Comparison of ENCODE assay signal across 23 cellular contexts in the genomic region with DNA sequence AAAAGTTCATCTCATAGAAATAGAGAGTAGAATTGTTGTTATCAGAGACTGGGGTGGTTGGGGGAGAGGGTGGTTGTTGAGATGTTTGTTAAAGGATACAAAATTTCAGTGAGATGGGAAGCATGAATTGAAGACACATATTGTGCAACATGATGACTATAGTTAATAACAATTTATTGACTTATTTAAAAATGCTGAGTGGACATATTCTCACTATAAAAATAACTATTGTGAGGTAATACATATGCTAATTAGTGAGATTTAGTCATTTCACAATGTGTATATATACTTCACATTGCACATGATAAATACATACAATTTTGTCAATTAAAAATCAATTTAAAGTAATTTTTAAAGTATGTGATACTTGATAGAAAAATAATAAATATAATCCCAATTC.
"Had no signal": no experiment of that assay in that cellular context is flagged by ENCODE, and none has a peak within 500 bp of the region (broad histone marks: within the 10 kb centered on the region; RNA-seq: fewer than 3 reads in every experiment).

No MANE protein-coding gene starts in this region.

- H3K4me3 ChIP-seq: coronary artery, dorsolateral prefrontal cortex, esophagus muscularis mucosa, gastrocnemius medialis, heart right ventricle, left lung, lower lobe of right lung, mucosa of descending colon had no signal

- H3K9me3 ChIP-seq: esophagus muscularis mucosa, gastrocnemius medialis, heart right ventricle, left lung, lower lobe of right lung, mucosa of descending colon had no signal

- H3K4me1 ChIP-seq: esophagus muscularis mucosa, foreskin keratinocyte, gastrocnemius medialis, heart right ventricle, left lung, lower lobe of right lung had no signal

- ATAC-seq: foreskin keratinocyte; gastrocnemius medialis; heart right ventricle; left cardiac atrium; left lung; left ventricle myocardium superior; lower lobe of right lung; mucosa of descending colon; naive thymus-derived CD8-positive, alpha-beta T cell had no signal

- FAIRE-seq: endothelial cell of umbilical vein, islet of Langerhans, keratinocyte had no signal

- DNase-seq: dermis blood vessel endothelial cell; dorsolateral prefrontal cortex; effector CD4-positive, alpha-beta T cell; effector memory CD4-positive, alpha-beta T cell; foreskin keratinocyte; gastrocnemius medialis; glutamatergic neuron; head of caudate nucleus; heart right ventricle; hippocampal formation; left cardiac atrium; left lung; left ventricle myocardium superior; lower lobe of right lung; mesenchymal stem cell; mucosa of descending colon; naive B cell; naive thymus-derived CD8-positive, alpha-beta T cell had no signal

- H3K27me3 ChIP-seq: dorsolateral prefrontal cortex, esophagus muscularis mucosa, foreskin keratinocyte, gastrocnemius medialis, heart right ventricle, left lung had no signal

- H3K27ac ChIP-seq: coronary artery, dorsolateral prefrontal cortex, esophagus muscularis mucosa, foreskin keratinocyte, gastrocnemius medialis, heart right ventricle, left lung, lower lobe of right lung had no signal

- H3K36me3 ChIP-seq: esophagus muscularis mucosa, gastrocnemius medialis, heart right ventricle, left lung, lower lobe of right lung had no signal
